ENCODE assay signal across 22 cellular contexts in genomic region chr10:76009531-76009930, GRCh38.
"Had no signal": no experiment of that assay in that cellular context is flagged by ENCODE, and none has a peak within 500 bp of the region (broad histone marks: within the 10 kb centered on the region; RNA-seq: fewer than 3 reads in every experiment).

No MANE protein-coding gene starts in this region.

- H3K9me3 ChIP-seq: adrenal gland, ascending aorta, heart right ventricle, left lung, thoracic aorta had no signal

- H3K27ac ChIP-seq: adrenal gland, ascending aorta, heart right ventricle, left lung, thoracic aorta had no signal

- ATAC-seq: heart right ventricle; left lung; natural killer cell treated with Interleukin-12 subunit alpha and Interleukin-12 subunit beta and Interleukin-15 and Interleukin-18, amount 100 ng/mL, for 72 hours; sciatic nerve had no signal

- H3K27ac Mint-ChIP-seq: activated naive CD8-positive, alpha-beta T cell; activated T-helper 2 cell treated with anti-CD3 and anti-CD28 coated beads, Interferon-gamma antibody, Interleukin-2, Interleukin-4, amounts not matched to agents 10 μg/mL and 5 μg/mL and 100 μg/mL, durations not matched to agents 14 hours and 24 hours and 36 hours; immature natural killer cell; natural killer cell treated with Interleukin-12 subunit alpha and Interleukin-12 subunit beta and Interleukin-15 and Interleukin-18, amount 100 ng/mL, for 72 hours had no signal

- H3K36me3 Mint-ChIP-seq: activated naive CD8-positive, alpha-beta T cell; immature natural killer cell; natural killer cell treated with Interleukin-12 subunit alpha and Interleukin-12 subunit beta and Interleukin-15 and Interleukin-18, amount 100 ng/mL, for 72 hours had no signal

- DNase-seq: activated naive CD4-positive, alpha-beta T cell; activated T-cell treated with anti-CD3 and anti-CD28 coated beads, Interleukin-2, amount 50 U/mL, for 1 hour; adrenal gland; central memory CD4-positive, alpha-beta T cell; dermis blood vessel endothelial cell; effector CD8-positive, alpha-beta T cell; erythroblast; foreskin fibroblast; heart right ventricle; immature natural killer cell; kidney glomerular epithelial cell; left lung; midbrain; stimulated activated CD4-positive, alpha-beta T cell treated with anti-CD3 and anti-CD28 coated beads, Interleukin-4, amount 100 ng/mL, for 1 hour; stimulated activated naive CD4-positive, alpha-beta T cell treated with Interleukin-2 at 50 U/mL for 16 hours; T-helper 9 cell had no signal

- H3K4me1 Mint-ChIP-seq: immature natural killer cell had no signal

- H3K4me3 Mint-ChIP-seq: activated naive CD8-positive, alpha-beta T cell; immature natural killer cell; natural killer cell treated with Interleukin-12 subunit alpha and Interleukin-12 subunit beta and Interleukin-15 and Interleukin-18, amount 100 ng/mL, for 72 hours had no signal

- H3K27me3 ChIP-seq: adrenal gland, ascending aorta, left lung had no signal

- H3K36me3 ChIP-seq: adrenal gland, ascending aorta, heart right ventricle, left lung, thoracic aorta had no signal

- H3K4me1 ChIP-seq: adrenal gland, ascending aorta, heart right ventricle, left lung had no signal

- H3K9me3 Mint-ChIP-seq: activated T-helper 2 cell treated with anti-CD3 and anti-CD28 coated beads, Interferon-gamma antibody, Interleukin-2, Interleukin-4, amounts not matched to agents 10 μg/mL and 5 μg/mL and 100 μg/mL, durations not matched to agents 14 hours and 24 hours and 36 hours; immature natural killer cell; natural killer cell treated with Interleukin-12 subunit alpha and Interleukin-12 subunit beta and Interleukin-15 and Interleukin-18, amount 100 ng/mL, for 72 hours had no signal

- H3K4me3 ChIP-seq: adrenal gland, ascending aorta, heart right ventricle, left lung, thoracic aorta had no signal
